In genomic region chr2:148885209-148885608, GRCh38 we compare ENCODE assay signal across 2 cellular contexts.
TF ChIP-seq lines count a peak whose summit lies in the region.

No MANE protein-coding gene starts in this region.

TF ChIP-seq in H1, 55 proteins besides CTCF, POLR2A, EP300 and RAD21 (continued from another document):
- no peak for TF ChIP-seq ATF2 (IDR thresholded peaks at IDR 0.05; ENCODE audit: low read length)
- TF ChIP-seq SIN3A (conservative IDR thresholded peaks at IDR 0.05 in 1 of 2, IDR thresholded peaks at IDR 0.05 in 1 of 2; ENCODE audit: low read depth in 1 of 2, low read length in 2 of 2), result no peak
- no peak for TF ChIP-seq USF2 (IDR thresholded peaks at IDR 0.05; ENCODE audit: low read length)
- TF ChIP-seq KDM1A (IDR thresholded peaks at IDR 0.05; ENCODE audit: borderline replicate concordance, low read length), result no peak
- no peak for TF ChIP-seq HDAC6 (IDR thresholded peaks at IDR 0.05; ENCODE audit: low read depth, low read length)
- no peak for TF ChIP-seq CBX5 (IDR thresholded peaks at IDR 0.05; ENCODE audit: low read depth, low read length)
- no peak for TF ChIP-seq TAF1 (IDR thresholded peaks at IDR 0.05; ENCODE audit: low read depth, low read length)

TF ChIP-seq in neural cell, 6 proteins besides CTCF, POLR2A, EP300 and RAD21 (continued from another document):
- no peak for TF ChIP-seq REST (IDR thresholded peaks at IDR 0.05; ENCODE audit: borderline replicate concordance)
TF ChIP-seq in neural cell: peak in this region for 1.
